ENCODE assay signal across 9 cellular contexts in the genomic region with DNA sequence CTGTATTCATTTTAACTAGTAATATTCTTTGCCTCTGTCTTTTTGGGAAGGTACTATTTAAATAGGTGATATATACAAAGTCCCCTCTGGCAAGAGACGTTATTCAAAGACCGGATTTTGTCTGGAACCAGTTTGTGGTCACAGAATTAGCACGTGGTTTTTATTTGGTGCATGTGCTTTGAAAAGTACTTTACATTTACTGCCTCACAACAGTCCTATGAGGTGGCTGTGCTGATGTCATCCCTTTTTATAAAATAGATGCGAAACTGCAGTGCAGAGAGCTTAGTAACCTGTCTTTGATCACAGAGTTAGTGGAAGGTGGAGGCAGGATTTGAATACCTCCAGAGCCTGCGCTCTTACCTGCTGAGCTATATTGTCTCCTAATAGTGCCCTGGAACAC. TPM values are rescaled to one million over a fixed set of nuclear protein-coding genes. Genes with fewer than 3 reads are reported as not detected.
DNase-seq lines count a peak whose midpoint lies in the region; ATAC-seq, FAIRE-seq and TF ChIP-seq lines count a peak whose summit lies in the region.
"Had no signal": no experiment of that assay in that cellular context is flagged by ENCODE, and none has a peak within 500 bp of the region (broad histone marks: within the 10 kb centered on the region; RNA-seq: fewer than 3 reads in every experiment).

No MANE protein-coding gene starts in this region.

- H3K36me3 ChIP-seq in Panc1 (ENCODE audit: control insufficient read depth, insufficient read depth, low read length) (no peaks in the 10 kb centered on the region; the same call in 1 of the 2 replicates), esophagus muscularis mucosa (no peaks in the 10 kb centered on the region)

- ATAC-seq in HG02623 (IDR thresholded peaks at IDR 0.05; ENCODE audit: unreplicated experiment) (peak; percentile 32), Panc1 (no peak)
- ATAC-seq: A549 had no signal

- no peak for TF ChIP-seq EP300 in esophagus muscularis mucosa (IDR thresholded peaks at IDR 0.05)

- H3K4me3 ChIP-seq in Panc1 (ENCODE audit: low read depth in 2 of 2, low read length in 2 of 2) (no peak overlapping the region), esophagus muscularis mucosa (no peak overlapping the region)
- H3K4me3 ChIP-seq: A549 had no signal

- CTCF ChIA-PET in Panc1 (lab: Charles Lee) = interaction anchor here (0.8 kb wide), 1 partner anchor 11 kb away, joined by 3 read pairs; no protein-coding TSS in a partner anchor

- no peaks in the 10 kb centered on the region for H3K9me3 ChIP-seq in Panc1 (ENCODE audit: control insufficient read depth, insufficient read depth, low read depth, low read length)
- H3K9me3 ChIP-seq in esophagus muscularis mucosa = no peaks in the 10 kb centered on the region
- H3K9me3 ChIP-seq: A549 had no signal

- 60% methylated on average over 5 of the region's 5 CpGs for WGBS in esophagus muscularis mucosa

- BruUV-seq in Panc1 (replicated peaks; lab: Mats Ljungman, UMichigan) = no TSS peak

- H3K27me3 ChIP-seq in Panc1 (ENCODE audit: control insufficient read depth, insufficient read depth, low read length) (no peaks in the 10 kb centered on the region), esophagus muscularis mucosa (no peaks in the 10 kb centered on the region)

- DNase-seq in DMS53 (lab: John Stamatoyannopoulos, UW) (peak; percentile 6), DMS53 treated with DMSO at 0.1 percent for 48 hours (lab: John Stamatoyannopoulos, UW; ENCODE audit: unreplicated experiment) (no peak), Panc1 (ENCODE audit: low read depth, low spot score) (no peak), esophagus muscularis mucosa (ENCODE audit: extremely low spot score) (no peak), HTR-8/SVneo (ENCODE audit: insufficient read length, low spot score) (no peak), NCI-H187 treated with DMSO at 0.1 percent for 48 hours (lab: John Stamatoyannopoulos, UW) (no peak)
- DNase-seq in effector CD8-positive, alpha-beta T cell (lab: John Stamatoyannopoulos, UW) = no peak

- peaks cover 64% of the 10 kb centered on the region for H3K4me1 ChIP-seq in Panc1 (ENCODE audit: control insufficient read depth, insufficient read depth, low read length)
- peaks cover 65 to 87% (median 86%) of the 10 kb centered on the region in 4 donors for H3K4me1 ChIP-seq in esophagus muscularis mucosa

- in situ Hi-C loops in Panc1 (cut with HindIII; ENCODE audit: low pct_unique_long_range_greater_than_20kb, low sequenced_read_pairs) = no loop called here

- intact Hi-C loops in Panc1 (cut with micrococcal nuclease; ENCODE audit: unreplicated experiment) = no loop called here
- intact Hi-C loops in esophagus muscularis mucosa (cut with DNase I) = no loop called here

- TF ChIP-seq CTCF in Panc1 (IDR thresholded peaks at IDR 0.05) (no peak), esophagus muscularis mucosa (IDR thresholded peaks at IDR 0.05) (no peak)

- no peak for TF ChIP-seq POLR2A in esophagus muscularis mucosa (IDR thresholded peaks at IDR 0.05; ENCODE audit: low read depth)

- POLR2A ChIA-PET in Panc1 (lab: Charles Lee) = no interaction called here

- peak overlapping the region; percentile 49; the same call in 1 of the 2 replicates for H3K27ac ChIP-seq in Panc1 (ENCODE audit: low read length)
- H3K27ac ChIP-seq in esophagus muscularis mucosa (replicated peaks in 1 of 4) = peak overlapping the region; percentile 56 to 95 (median 66)
- H3K27ac ChIP-seq: A549 had no signal

- no peak for FAIRE-seq in HTR-8/SVneo (lab: Jason Lieb, UNC)
- FAIRE-seq: A549 had no signal

RNA-seq across cellular contexts. Expression of a gene that starts 4.0 kb away (rescaled TPM):
- total RNA-seq in Panc1 (2021; ENCODE audit: unreplicated experiment) (51.8 TPM), esophagus muscularis mucosa (10 to 100 TPM; 55.2 to 77.0 (median 72.8) TPM)
- polyA plus RNA-seq in Panc1 (2012; ENCODE audit: insufficient read length) = 23.0 TPM
